8 cellular contexts compared by ENCODE assay signal in the genomic region with DNA sequence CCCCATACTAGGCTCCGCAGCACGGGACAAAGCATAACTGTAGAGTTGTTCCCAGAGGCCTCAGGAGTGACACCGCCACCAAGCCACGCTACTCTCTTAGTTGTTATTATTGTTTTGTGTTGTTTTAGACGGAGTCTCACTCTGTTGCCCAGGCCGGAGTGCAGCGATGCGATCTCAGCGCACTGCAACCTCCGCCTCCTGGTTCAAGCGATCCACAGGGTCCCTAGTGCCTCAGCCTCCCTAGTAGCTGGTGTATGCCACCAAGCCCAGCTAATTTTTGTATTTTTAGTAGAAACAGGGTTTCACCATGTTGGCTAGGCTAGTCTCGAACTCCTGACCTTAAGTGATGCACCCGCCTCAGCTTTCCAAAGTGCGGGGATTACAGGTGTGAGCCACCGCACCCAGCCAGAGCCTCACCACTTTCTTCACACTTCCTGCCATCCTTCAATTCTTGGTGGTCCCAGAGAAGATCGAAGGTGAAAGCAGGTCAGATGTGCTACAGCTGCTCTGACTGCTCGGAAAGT. TPM values are rescaled to one million over a fixed set of nuclear protein-coding genes. Genes with fewer than 3 reads are reported as not detected.
DNase-seq lines count a peak whose midpoint lies in the region; ATAC-seq and TF ChIP-seq lines count a peak whose summit lies in the region.

No MANE protein-coding gene starts in this region.

- DNase-seq in spleen (peak; percentile 33), HPDE6-E6E7 (ENCODE audit: extremely low spot score) (no peak)

- H3K36me3 ChIP-seq in HEK293 (ENCODE audit: control insufficient read depth in 2 of 2, insufficient read depth in 1 of 2, low read length in 2 of 2) (peaks cover 0 to 20% of the 10 kb centered on the region in 2 experiments; a peak in 2 of 3 replicates), iPS-15b (ENCODE audit: control insufficient read depth, insufficient read depth, low read length) (peaks cover 5% of the 10 kb centered on the region), spleen (peaks cover 0 to 27% (median 15%) of the 10 kb centered on the region in 6 donors)

- H3K27me3 ChIP-seq in iPS-15b (ENCODE audit: control insufficient read depth, insufficient read depth, low read length) (no peaks in the 10 kb centered on the region), spleen (replicated peaks in 1 of 7) (no peaks in the 10 kb centered on the region)

- H3K9me3 Mint-ChIP-seq in activated T-helper 17 cell treated with anti-CD3 and anti-CD28 coated beads, Interleukin-2, amount 50 U/mL, for 72 hours = no peaks in the 10 kb centered on the region

- H3K36me3 Mint-ChIP-seq in activated T-helper 17 cell treated with anti-CD3 and anti-CD28 coated beads, Interleukin-2, amount 50 U/mL, for 72 hours (ENCODE audit: low read depth) = peaks cover 41% of the 10 kb centered on the region

- ATAC-seq in activated T-helper 17 cell treated with anti-CD3 and anti-CD28 coated beads, Interleukin-2, amount 50 U/mL, for 72 hours (replicated peaks) = no peak
- no peak for ATAC-seq in GM21737 (IDR thresholded peaks at IDR 0.05; ENCODE audit: unreplicated experiment)
- ATAC-seq in GM21825 (IDR thresholded peaks at IDR 0.05; ENCODE audit: unreplicated experiment) = no peak
- ATAC-seq in GM21360 (IDR thresholded peaks at IDR 0.05; ENCODE audit: unreplicated experiment) = no peak

- CTCF ChIA-PET in HEK293 (lab: Yijun Ruan, JAX) = interaction anchor here (0.6 to 3.5 kb wide), 8 partner anchors 10 to 230 kb away, joined by 3 to 31 read pairs (median 3); partner anchors contain the start of genes CNPY3 and RPL7L1

- H3K4me1 ChIP-seq in HEK293 (ENCODE audit: control insufficient read depth, insufficient read depth, low read length) = no peaks in the 10 kb centered on the region
- no peaks in the 10 kb centered on the region for H3K4me1 ChIP-seq in iPS-15b (ENCODE audit: control insufficient read depth, insufficient read depth, low read length)
- peaks cover 4 to 59% (median 36%) of the 10 kb centered on the region in 6 donors for H3K4me1 ChIP-seq in spleen

- no peaks in the 10 kb centered on the region for H3K4me1 Mint-ChIP-seq in activated T-helper 17 cell treated with anti-CD3 and anti-CD28 coated beads, Interleukin-2, amount 50 U/mL, for 72 hours

- POLR2A ChIA-PET in HEK293 (lab: Yijun Ruan, JAX) = interaction anchor here (0.6 to 5.5 kb wide), 21 partner anchors 10 to 677 kb away, joined by 3 to 87 read pairs (median 4); partner anchors contain the start of genes BICRAL, CNPY3, KLC4 and KLHDC3

- TF ChIP-seq CTCF in HEK293 (tag by site-specific recombination; IDR thresholded peaks at IDR 0.05) (no peak), spleen (IDR thresholded peaks at IDR 0.05 in 8 of 11, conservative IDR thresholded peaks at IDR 0.05 in 3 of 11) (no peak)

- H3K27ac ChIP-seq in HEK293 (ENCODE audit: extremely low read depth, low read depth, low read length) (peak overlapping the region; percentile 94), spleen (peak overlapping the region; percentile 86 to 98 (median 93))

- peak overlapping the region; percentile 88 for H3K27ac Mint-ChIP-seq in activated T-helper 17 cell treated with anti-CD3 and anti-CD28 coated beads, Interleukin-2, amount 50 U/mL, for 72 hours

- peak overlapping the region; percentile 99 for H3K9ac ChIP-seq in iPS-15b (ENCODE audit: low read depth, low read length)

- peak overlapping the region; percentile 66 for H3K4me3 ChIP-seq in HEK293 (ENCODE audit: low read depth, low read length)
- H3K4me3 ChIP-seq in iPS-15b (ENCODE audit: low read depth, low read length) = peak overlapping the region; percentile 97
- peak overlapping the region; percentile 78 to 100 (median 96) for H3K4me3 ChIP-seq in spleen

- no peaks in the 10 kb centered on the region for H3K27me3 Mint-ChIP-seq in activated T-helper 17 cell treated with anti-CD3 and anti-CD28 coated beads, Interleukin-2, amount 50 U/mL, for 72 hours

- intact Hi-C loops in spleen (cut with DNase I; ENCODE audit: low total_unique reads) = no loop called here

- H3K4me3 Mint-ChIP-seq in activated T-helper 17 cell treated with anti-CD3 and anti-CD28 coated beads, Interleukin-2, amount 50 U/mL, for 72 hours = peak overlapping the region; percentile 92

- TF ChIP-seq POLR2A in spleen (IDR thresholded peaks at IDR 0.05) = no peak

- WGBS in spleen, 5 donors = 36 to 56% (median 42%) methylated on average over 17 of the region's 17 CpGs

- H3K9me3 ChIP-seq in HEK293 (ENCODE audit: control insufficient read depth, insufficient read depth, low read depth, low read length) (no peaks in the 10 kb centered on the region), iPS-15b (ENCODE audit: control insufficient read depth, insufficient read depth, low read length) (no peaks in the 10 kb centered on the region), spleen (no peaks in the 10 kb centered on the region)

TF ChIP-seq in HEK293, 187 proteins besides CTCF, POLR2A, EP300 and RAD21:
- TF ChIP-seq ZNF837 (tag by site-specific recombination; IDR thresholded peaks at IDR 0.05) (no peak), ZNF155 (tag by site-specific recombination; IDR thresholded peaks at IDR 0.05) (no peak), ZNF335 (tag by site-specific recombination; conservative IDR thresholded peaks at IDR 0.05) (no peak), HIC1 (tag by site-specific recombination; IDR thresholded peaks at IDR 0.05) (no peak), FEZF1 (tag by site-specific recombination; IDR thresholded peaks at IDR 0.05) (no peak), HOXA7 (CRISPR knock-in tag; IDR thresholded peaks at IDR 0.05; ENCODE audit: borderline replicate concordance) (no peak), ZNF621 (tag by site-specific recombination; IDR thresholded peaks at IDR 0.05) (no peak), ZNF169 (tag by site-specific recombination; IDR thresholded peaks at IDR 0.05) (no peak), HOXC10 (CRISPR knock-in tag; IDR thresholded peaks at IDR 0.05) (no peak), ZBTB21 (tag by site-specific recombination; IDR thresholded peaks at IDR 0.05) (no peak)

RNA-seq across cellular contexts. Expression of gene RPL7L1, which starts 11.8 kb away (rescaled TPM):
- 100 to 1,000 TPM; 116 to 150 TPM for total RNA-seq in activated T-helper 17 cell treated with anti-CD3 and anti-CD28 coated beads, Interleukin-2, amount 50 U/mL, for 72 hours
- total RNA-seq in spleen = 10 to 100 TPM; 63.4 to 92.4 (median 73.0) TPM
- polyA plus RNA-seq in spleen = 10 to 100 TPM; 27.6 to 63.0 (median 33.3) TPM

RNA-seq across cellular contexts. Expression of gene PTCRA, which starts 24.6 kb away (rescaled TPM):
- not detected for total RNA-seq in activated T-helper 17 cell treated with anti-CD3 and anti-CD28 coated beads, Interleukin-2, amount 50 U/mL, for 72 hours
- 10 to 100 TPM in 1 of 7 donors, 1 to 10 TPM in 6; 3.2 to 15.5 (median 6.4) TPM for total RNA-seq in spleen
- polyA plus RNA-seq in spleen = 1 to 10 TPM; 1.1 to 2.9 (median 2.1) TPM

RNA-seq across cellular contexts. Expression of gene CNPY3, which starts 38.0 kb away (rescaled TPM):
- total RNA-seq in activated T-helper 17 cell treated with anti-CD3 and anti-CD28 coated beads, Interleukin-2, amount 50 U/mL, for 72 hours = 10 to 100 TPM; 28.5 to 30.5 TPM
- total RNA-seq in spleen = 100 to 1,000 TPM in 5 of 7 donors, 10 to 100 TPM in 2; 82.2 to 115 (median 109) TPM
- polyA plus RNA-seq in spleen = 100 to 1,000 TPM in 1 of 3 donors, 10 to 100 TPM in 2; 94.2 to 109 (median 97.9) TPM

Comparison
In these comparisons a context has a peak if more than half of its experiments do, and no peak if none do; other contexts are left out.
1. RNA of gene PTCRA, which starts 24.6 kb away (total RNA-seq): 3.2 to 15.5 TPM in spleen; not detected in activated T-helper 17 cell treated with anti-CD3 and anti-CD28 coated beads, Interleukin-2, amount 50 U/mL, for 72 hours; every median in the first group is over 4 times any median in the second.
2. Peak in every context shown above with its lines, with median percentiles within 50 percentile points of each other: H3K4me3 ChIP-seq.